Comparison of ENCODE assay signal across 9 cellular contexts in genomic region chr14:77607741-77608302, GRCh38. TPM values are rescaled to one million over a fixed set of nuclear protein-coding genes. Genes with fewer than 3 reads are reported as not detected.
DNase-seq lines count a peak whose midpoint lies in the region; ATAC-seq and TF ChIP-seq lines count a peak whose summit lies in the region.
"Had no signal": no experiment of that assay in that cellular context is flagged by ENCODE, and none has a peak within 500 bp of the region (broad histone marks: within the 10 kb centered on the region; RNA-seq: fewer than 3 reads in every experiment).

No MANE protein-coding gene starts in this region.

- H4K20me1 ChIP-seq in Karpas-422 (ENCODE audit: insufficient read depth, low read depth, low read length), result peaks cover 6% of the 10 kb centered on the region; the same call in 1 of the 2 replicates

- H3K4me1 ChIP-seq in Karpas-422 (ENCODE audit: low read length) (peaks cover 74% of the 10 kb centered on the region), Peyer's patch (peaks cover 0 to 35% (median 0%) of the 10 kb centered on the region in 4 donors)

- no peak overlapping the region for H3K4me2 ChIP-seq in Karpas-422 (ENCODE audit: low read depth, low read length, poor library complexity, severe bottlenecking)

- H3K9me3 ChIP-seq in Karpas-422 (ENCODE audit: low read length), result no peaks in the 10 kb centered on the region
- H3K9me3 ChIP-seq in Peyer's patch, result no peaks in the 10 kb centered on the region

- H3K4me1 Mint-ChIP-seq in stimulated activated memory B cell treated with anti-CD40 and anti-IgM and Interleukin-4, amounts not matched to agents 10 μg/mL and 1 μg/mL and 100 μg/mL, for 72 hours, result peaks cover 36% of the 10 kb centered on the region

- peaks cover 98% of the 10 kb centered on the region for H3K79me2 ChIP-seq in Karpas-422 (ENCODE audit: low read length)

- H3K27ac Mint-ChIP-seq in stimulated activated memory B cell treated with anti-CD40 and anti-IgM and Interleukin-4, amounts not matched to agents 10 μg/mL and 1 μg/mL and 100 μg/mL, for 72 hours, result peak overlapping the region; percentile 66

- H3K9me2 ChIP-seq in Karpas-422 (replicated peaks; ENCODE audit: insufficient read depth, low read length), result no peaks in the 10 kb centered on the region

- no peak for TF ChIP-seq POLR2A in Peyer's patch (IDR thresholded peaks at IDR 0.05)

- H3K36me3 ChIP-seq in Karpas-422 (ENCODE audit: insufficient read depth, low read length) (no peaks in the 10 kb centered on the region), Peyer's patch (no peaks in the 10 kb centered on the region)

- no peak overlapping the region for H2AFZ ChIP-seq in Karpas-422 (ENCODE audit: low read length)

- H3K4me3 ChIP-seq in Karpas-422 (ENCODE audit: low read length), result no peak overlapping the region
- H3K4me3 ChIP-seq in Peyer's patch, result no peak overlapping the region

- ATAC-seq in stimulated activated memory B cell treated with anti-CD40 and anti-IgM and Interleukin-4, amounts not matched to agents 10 μg/mL and 1 μg/mL and 100 μg/mL, for 72 hours, result peak; percentile 48

- H3K4me3 Mint-ChIP-seq in stimulated activated memory B cell treated with anti-CD40 and anti-IgM and Interleukin-4, amounts not matched to agents 10 μg/mL and 1 μg/mL and 100 μg/mL, for 72 hours, result peak overlapping the region; percentile 4

- H3K27me3 ChIP-seq in Karpas-422 (ENCODE audit: low read length), result no peaks in the 10 kb centered on the region
- no peaks in the 10 kb centered on the region for H3K27me3 ChIP-seq in Peyer's patch

- no peak overlapping the region for H3K9ac ChIP-seq in Karpas-422 (ENCODE audit: low read length)

- H3K36me3 Mint-ChIP-seq in stimulated activated memory B cell treated with anti-CD40 and anti-IgM and Interleukin-4, amounts not matched to agents 10 μg/mL and 1 μg/mL and 100 μg/mL, for 72 hours, result no peaks in the 10 kb centered on the region

- no peaks in the 10 kb centered on the region for H3K9me3 Mint-ChIP-seq in stimulated activated memory B cell treated with anti-CD40 and anti-IgM and Interleukin-4, amounts not matched to agents 10 μg/mL and 1 μg/mL and 100 μg/mL, for 72 hours

- no peaks in the 10 kb centered on the region for H3K27me3 Mint-ChIP-seq in stimulated activated memory B cell treated with anti-CD40 and anti-IgM and Interleukin-4, amounts not matched to agents 10 μg/mL and 1 μg/mL and 100 μg/mL, for 72 hours

- H3K27ac ChIP-seq in Karpas-422 (ENCODE audit: low read length) (peak overlapping the region; percentile 50; the same call in 1 of the 2 replicates), Peyer's patch (peak overlapping the region in 1 of 4 donors; percentile 33)

- DNase-seq in activated CD8-positive, alpha-beta memory T cell treated with anti-CD3 and anti-CD28 coated beads for 24 hours, result peak; percentile 60
- DNase-seq in activated CD8-positive, alpha-beta memory T cell treated with anti-CD3 and anti-CD28 coated beads, Interleukin-2, amount 50 U/mL, for 48 hours, result no peak
- DNase-seq in Karpas-422 (no peak), ecto neural progenitor cell (ENCODE audit: low spot score) (peak; percentile 43), Peyer's patch (no peak), HCEC 1CT (no peak), COLO829 (ENCODE audit: low spot score) (no peak)
- DNase-seq: NCI-H446 had no signal

- TF ChIP-seq CTCF in Peyer's patch (IDR thresholded peaks at IDR 0.05), result no peak

RNA-seq across cellular contexts. Expression of gene SPTLC2, which starts 8.6 kb away (rescaled TPM):
- 70.9 and 97.0 TPM in 2 replicates for total RNA-seq in Karpas-422 (2014; rRNA removed; shearing (Covaris generic); ENCODE audit: low replicate concordance)
- total RNA-seq in Peyer's patch, result 10 to 100 TPM; 21.6 to 35.5 (median 29.8) TPM

Comparison
In these comparisons a context has a peak if more than half of its experiments do, and no peak if none do; other contexts are left out.
1. DNase-seq: peak in activated CD8-positive, alpha-beta memory T cell treated with anti-CD3 and anti-CD28 coated beads for 24 hours (single experiment) and ecto neural progenitor cell (single experiment); none in activated CD8-positive, alpha-beta memory T cell treated with anti-CD3 and anti-CD28 coated beads, Interleukin-2, amount 50 U/mL, for 48 hours (single experiment), Karpas-422 (single experiment), Peyer's patch (0 of 3), HCEC 1CT (single experiment) and COLO829 (single experiment).